ENCODE assay signal across 8 cellular contexts in the genomic region with DNA sequence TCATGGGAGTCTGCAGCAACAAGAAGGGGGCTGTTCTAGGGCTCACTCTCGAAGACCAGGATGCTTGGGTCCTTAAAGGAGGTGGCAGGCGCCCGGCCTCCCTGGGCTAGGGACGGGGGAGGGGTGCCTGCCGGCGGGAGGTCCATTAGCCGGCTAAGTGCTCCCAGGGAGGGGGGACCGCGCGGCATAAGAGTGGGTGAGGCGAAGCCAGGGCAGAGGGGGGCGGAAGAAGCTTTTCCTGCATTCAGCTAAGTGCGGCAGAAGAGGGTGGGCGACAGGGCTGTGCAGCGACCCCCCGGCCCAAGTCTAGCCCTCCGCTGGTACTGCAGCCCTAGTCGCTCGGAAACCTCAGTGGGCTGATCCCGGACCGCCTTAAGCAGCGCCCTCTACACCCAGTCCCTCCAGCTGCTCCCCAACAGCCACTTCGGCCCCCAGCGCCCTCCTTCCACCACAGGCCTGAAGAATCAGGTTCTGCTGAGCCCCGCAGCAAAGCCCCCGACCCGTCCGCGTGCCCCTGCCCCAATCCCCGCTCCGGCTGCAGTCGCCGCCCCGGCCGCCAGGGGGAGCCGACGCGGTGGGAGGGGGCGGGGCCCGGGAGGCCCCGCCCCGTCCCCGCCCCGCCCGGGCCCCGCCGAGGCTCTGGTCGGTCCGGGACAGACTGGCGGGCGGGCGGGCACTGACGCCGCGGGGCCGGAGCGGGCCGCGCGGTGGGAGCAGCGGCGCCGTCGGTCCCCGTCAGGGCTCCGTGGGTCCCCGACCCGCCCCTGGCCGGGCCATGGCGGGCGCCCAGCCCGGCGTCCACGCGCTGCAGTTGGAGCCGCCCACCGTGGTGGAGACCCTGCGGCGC. TPM values are rescaled to one million over a fixed set of nuclear protein-coding genes. Genes with fewer than 3 reads are reported as not detected.
DNase-seq lines count a peak whose midpoint lies in the region; ATAC-seq and TF ChIP-seq lines count a peak whose summit lies in the region.

Gene PLCB3, plus strand, starts transcription at position 656 of the 847 bp plus-strand sequence. Its CDS starts 120 bp downstream, at position 776.

- TF ChIP-seq CTCF in DND-41 (IDR thresholded peaks at IDR 0.05; ENCODE audit: borderline replicate concordance, extremely low read depth, low read length, poor library complexity, severe bottlenecking) (peak; percentile 76), epithelial cell of proximal tubule (conservative IDR thresholded peaks at IDR 0.05; ENCODE audit: low read depth, low read length) (peak; percentile 61), testis (IDR thresholded peaks at IDR 0.05) (peak; percentile 86 to 93 (median 87))

- no peaks in the 10 kb centered on the region for H3K9me2 ChIP-seq in GM23248 (ENCODE audit: insufficient read depth)

- peaks cover 16% of the 10 kb centered on the region for H3K36me3 ChIP-seq in DND-41 (ENCODE audit: insufficient read depth, low read length)
- no peaks in the 10 kb centered on the region; the same call in 1 of the 2 replicates for H3K36me3 ChIP-seq in GM23248 (ENCODE audit: low read depth)
- peaks cover 15% of the 10 kb centered on the region for H3K36me3 ChIP-seq in muscle layer of colon (ENCODE audit: insufficient read depth, low read length)
- H3K36me3 ChIP-seq in testis (ENCODE audit: low read depth, missing control alignments), result no peaks in the 10 kb centered on the region

- no peak for TF ChIP-seq POLR2A in testis (IDR thresholded peaks at IDR 0.05)

- peak; percentile 56 for ATAC-seq in DND-41 (ENCODE audit: insufficient read depth, low read depth)

- peaks cover 5% of the 10 kb centered on the region; the same call in 1 of the 2 replicates for H3F3A ChIP-seq in GM23248 (ENCODE audit: insufficient read depth)

- 1 to 2% methylated on average over 23 to 50 of the region's 79 CpGs for WGBS in GM23248 (ENCODE audit: low coverage in 1 of 2, low lambda C conversion rate in 2 of 2, missing lambda C conversion rate in 2 of 2), 2 experiments
- 0 to 1% methylated on average over 3 to 67 of the region's 79 CpGs for WGBS in testis, 2 donors

- in situ Hi-C loops in GM23248 (cut with MboI), result no loop called here

- H3K4me2 ChIP-seq in DND-41 (ENCODE audit: insufficient read depth, low read length) (peak within 1 kb of the TSS; percentile 99), GM23248 (ENCODE audit: unreplicated experiment) (peak within 1 kb of the TSS; percentile 99)

- peaks cover 32% of the 10 kb centered on the region for H3K4me1 ChIP-seq in DND-41 (ENCODE audit: insufficient read depth, low read length)
- peaks cover 11% of the 10 kb centered on the region; the same call in 1 of the 2 replicates for H3K4me1 ChIP-seq in GM23248 (ENCODE audit: insufficient read depth)
- H3K4me1 ChIP-seq in muscle layer of colon (ENCODE audit: insufficient read depth, low read length), result peaks cover 29% of the 10 kb centered on the region
- H3K4me1 ChIP-seq in testis, result peaks cover 30% of the 10 kb centered on the region

- H3K27me3 ChIP-seq in DND-41 (ENCODE audit: insufficient read depth, low read length, poor library complexity) (no peaks in the 10 kb centered on the region), GM23248 (replicated peaks; ENCODE audit: insufficient read depth) (no peaks in the 10 kb centered on the region), muscle layer of colon (ENCODE audit: control insufficient read depth in 1 of 2, insufficient read depth in 2 of 2, low read length in 2 of 2) (no peaks in the 10 kb centered on the region), testis (no peaks in the 10 kb centered on the region)

- intact Hi-C loops in testis (cut with DNase I; ENCODE audit: low total_unique reads), result no loop called here

- H2AFZ ChIP-seq in DND-41 (ENCODE audit: low read depth, low read length) (peak within 1 kb of the TSS; percentile 97), GM23248 (peak within 1 kb of the TSS; percentile 81)

- H3K4me3 ChIP-seq in DND-41 (ENCODE audit: low read depth in 1 of 2, low read length in 2 of 2) (peak within 1 kb of the TSS; percentile 64 to 77; a peak in 3 of 4 replicates), GM23248 (peak within 1 kb of the TSS; percentile 91), epithelial cell of proximal tubule (ENCODE audit: low read depth, low read length) (peak within 1 kb of the TSS; percentile 95), muscle layer of colon (ENCODE audit: low read depth in 1 of 2, low read length in 2 of 2) (peak within 1 kb of the TSS; percentile 82 to 90), testis (peak within 1 kb of the TSS; percentile 83 to 84)

- H3K79me2 ChIP-seq in DND-41 (ENCODE audit: insufficient read depth, low read length), result peaks cover 9% of the 10 kb centered on the region
- H3K79me2 ChIP-seq in GM23248 (ENCODE audit: insufficient read depth), result peaks cover 31% of the 10 kb centered on the region

- H3K27ac ChIP-seq in DND-41 (ENCODE audit: low read length), result peak within 1 kb of the TSS; percentile 65
- peak within 1 kb of the TSS; percentile 39 for H3K27ac ChIP-seq in GM23248
- H3K27ac ChIP-seq in muscle layer of colon (ENCODE audit: low read depth, low read length), result peak within 1 kb of the TSS; percentile 20
- peak within 1 kb of the TSS; percentile 72 for H3K27ac ChIP-seq in testis

- H4K20me1 ChIP-seq in DND-41 (ENCODE audit: insufficient read depth, low read length) (peaks cover 7% of the 10 kb centered on the region; the same call in 1 of the 2 replicates), GM23248 (ENCODE audit: insufficient read depth) (no peaks in the 10 kb centered on the region)

- no peaks in the 10 kb centered on the region for H3K9me3 ChIP-seq in DND-41 (ENCODE audit: insufficient read depth, low read length, severe bottlenecking)
- no peaks in the 10 kb centered on the region for H3K9me3 ChIP-seq in GM23248 (ENCODE audit: low read depth)
- H3K9me3 ChIP-seq in muscle layer of colon (ENCODE audit: low read length), result no peaks in the 10 kb centered on the region
- no peaks in the 10 kb centered on the region for H3K9me3 ChIP-seq in testis

- H3K9ac ChIP-seq in DND-41 (ENCODE audit: low read depth, low read length) (peak within 1 kb of the TSS; percentile 69), GM23248 (peak within 1 kb of the TSS; percentile 87), muscle layer of colon (ENCODE audit: low read length) (peak within 1 kb of the TSS; percentile 53)

- DNase-seq in DND-41 (peak; percentile 68), GM23248 (peak; percentile 82), NCI-H2227 treated with DMSO at 0.1 percent for 48 hours (lab: John Stamatoyannopoulos, UW) (peak; percentile 17), epithelial cell of proximal tubule (ENCODE audit: low read depth) (no peak), testis (peak; percentile 69), NCI-H2029 (lab: John Stamatoyannopoulos, UW) (no peak)
- DNase-seq in activated CD8-positive, alpha-beta memory T cell treated with anti-CD3 and anti-CD28 coated beads, Interleukin-2, amount 50 U/mL, for 48 hours, result peak; percentile 91

RNA-seq across cellular contexts. Expression of gene PLCB3, which starts in this region (rescaled TPM):
- total RNA-seq in GM23248 (2014; rRNA removed; shearing (Covaris generic)), result 32.7 and 41.7 TPM in 2 replicates
- 6.5 and 7.5 TPM in 2 replicates for polyA plus RNA-seq in GM23248 (2016; fragmentation: Nextera tagmentation; extraction: Ambion mirVana)
- 42.8 and 43.5 TPM in 2 replicates for total RNA-seq in epithelial cell of proximal tubule
- total RNA-seq in testis, result 10 to 100 TPM; 29.6 to 45.4 TPM
- polyA plus RNA-seq in testis (ENCODE audit: insufficient read depth, low read depth, low replicate concordance), result 14.2 TPM

Comparison
In these comparisons a context has a peak if more than half of its experiments do, and no peak if none do; other contexts are left out.
1. DNase-seq: peak in DND-41 (single experiment), GM23248 (single experiment), NCI-H2227 treated with DMSO at 0.1 percent for 48 hours (single experiment), activated CD8-positive, alpha-beta memory T cell treated with anti-CD3 and anti-CD28 coated beads, Interleukin-2, amount 50 U/mL, for 48 hours (single experiment) and testis (single experiment); none in epithelial cell of proximal tubule (single experiment) and NCI-H2029 (single experiment).
2. H3K27ac ChIP-seq: peak in every context shown above with its lines; median percentile 72 in testis; 65 in DND-41; 39 in GM23248; 20 in muscle layer of colon.
3. Peak in every context shown above with its lines, with median percentiles within 50 percentile points of each other: H3K4me3 ChIP-seq, H3K9ac ChIP-seq and CTCF ChIP-seq.